ENCODE assay signal across 2 cellular contexts in the genomic region with DNA sequence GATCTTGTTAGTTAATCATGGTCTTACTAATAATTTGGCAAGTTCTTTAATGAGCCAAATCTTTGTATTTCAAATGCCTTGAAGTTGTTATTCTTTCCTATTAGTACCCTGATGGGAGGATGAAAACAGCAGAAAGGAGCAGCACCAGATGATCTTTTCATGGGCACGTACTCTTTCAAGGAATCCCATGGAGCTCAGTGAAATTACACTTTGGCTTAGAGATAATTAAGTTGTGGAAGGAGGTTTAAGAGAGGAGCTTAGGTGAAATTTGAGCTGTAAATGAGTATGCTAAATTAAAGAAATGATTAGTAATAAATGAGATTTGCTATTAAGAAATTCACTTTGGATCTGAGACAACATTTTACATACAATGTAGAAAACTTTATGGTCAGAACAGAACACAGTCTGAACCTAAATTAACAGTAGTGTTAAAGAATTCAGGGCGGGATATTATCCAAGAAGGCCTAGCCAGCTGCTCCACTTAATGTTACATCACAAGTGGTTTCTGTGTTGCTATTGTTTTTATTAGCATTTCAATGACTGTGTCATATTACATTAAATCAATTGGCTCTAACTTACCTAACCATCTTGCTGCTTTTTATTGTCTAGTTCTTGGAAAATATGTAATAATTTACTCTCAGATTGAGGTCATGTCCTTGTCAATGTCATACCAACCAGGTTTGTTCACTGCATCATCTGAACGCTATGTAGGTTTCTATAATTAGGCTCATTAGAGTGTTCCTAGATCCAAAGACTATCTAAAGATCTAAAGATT.
TF ChIP-seq lines count a peak whose summit lies in the region.

No MANE protein-coding gene starts in this region.

TF ChIP-seq in SK-N-SH treated with all-trans-retinoic acid at 6 μM for 48 hours, 23 proteins besides CTCF, POLR2A, EP300 and RAD21 (continued from another document):
- TF ChIP-seq, protein P1, sequence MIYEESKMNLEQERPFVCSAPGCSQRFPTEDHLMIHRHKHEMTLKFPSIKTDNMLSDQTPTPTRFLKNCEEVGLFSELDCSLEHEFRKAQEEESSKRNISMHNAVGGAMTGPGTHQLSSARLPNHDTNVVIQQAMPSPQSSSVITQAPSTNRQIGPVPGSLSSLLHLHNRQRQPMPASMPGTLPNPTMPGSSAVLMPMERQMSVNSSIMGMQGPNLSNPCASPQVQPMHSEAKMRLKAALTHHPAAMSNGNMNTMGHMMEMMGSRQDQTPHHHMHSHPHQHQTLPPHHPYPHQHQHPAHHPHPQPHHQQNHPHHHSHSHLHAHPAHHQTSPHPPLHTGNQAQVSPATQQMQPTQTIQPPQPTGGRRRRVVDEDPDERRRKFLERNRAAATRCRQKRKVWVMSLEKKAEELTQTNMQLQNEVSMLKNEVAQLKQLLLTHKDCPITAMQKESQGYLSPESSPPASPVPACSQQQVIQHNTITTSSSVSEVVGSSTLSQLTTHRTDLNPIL (CRISPR knock-in tag; IDR thresholded peaks at IDR 0.05; ENCODE audit: low read depth): 0 out of 2 replicates have a peak, but pooled peaks have one; percentile 40
- no peak for TF ChIP-seq BACH2 (CRISPR knock-in tag; IDR thresholded peaks at IDR 0.05; ENCODE audit: borderline replicate concordance)
- TF ChIP-seq, protein P2, sequence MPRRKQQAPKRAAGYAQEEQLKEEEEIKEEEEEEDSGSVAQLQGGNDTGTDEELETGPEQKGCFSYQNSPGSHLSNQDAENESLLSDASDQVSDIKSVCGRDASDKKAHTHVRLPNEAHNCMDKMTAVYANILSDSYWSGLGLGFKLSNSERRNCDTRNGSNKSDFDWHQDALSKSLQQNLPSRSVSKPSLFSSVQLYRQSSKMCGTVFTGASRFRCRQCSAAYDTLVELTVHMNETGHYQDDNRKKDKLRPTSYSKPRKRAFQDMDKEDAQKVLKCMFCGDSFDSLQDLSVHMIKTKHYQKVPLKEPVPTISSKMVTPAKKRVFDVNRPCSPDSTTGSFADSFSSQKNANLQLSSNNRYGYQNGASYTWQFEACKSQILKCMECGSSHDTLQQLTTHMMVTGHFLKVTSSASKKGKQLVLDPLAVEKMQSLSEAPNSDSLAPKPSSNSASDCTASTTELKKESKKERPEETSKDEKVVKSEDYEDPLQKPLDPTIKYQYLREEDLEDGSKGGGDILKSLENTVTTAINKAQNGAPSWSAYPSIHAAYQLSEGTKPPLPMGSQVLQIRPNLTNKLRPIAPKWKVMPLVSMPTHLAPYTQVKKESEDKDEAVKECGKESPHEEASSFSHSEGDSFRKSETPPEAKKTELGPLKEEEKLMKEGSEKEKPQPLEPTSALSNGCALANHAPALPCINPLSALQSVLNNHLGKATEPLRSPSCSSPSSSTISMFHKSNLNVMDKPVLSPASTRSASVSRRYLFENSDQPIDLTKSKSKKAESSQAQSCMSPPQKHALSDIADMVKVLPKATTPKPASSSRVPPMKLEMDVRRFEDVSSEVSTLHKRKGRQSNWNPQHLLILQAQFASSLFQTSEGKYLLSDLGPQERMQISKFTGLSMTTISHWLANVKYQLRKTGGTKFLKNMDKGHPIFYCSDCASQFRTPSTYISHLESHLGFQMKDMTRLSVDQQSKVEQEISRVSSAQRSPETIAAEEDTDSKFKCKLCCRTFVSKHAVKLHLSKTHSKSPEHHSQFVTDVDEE (CRISPR knock-in tag; IDR thresholded peaks at IDR 0.05): no peak

TF ChIP-seq in SK-N-SH, 30 proteins besides CTCF, POLR2A, EP300 and RAD21 (continued from another document):
- TF ChIP-seq FOXM1 (IDR thresholded peaks at IDR 0.05; ENCODE audit: low read depth) (no peak), RCOR1 (IDR thresholded peaks at IDR 0.05; ENCODE audit: low read length) (no peak)
- TF ChIP-seq, protein P3, sequence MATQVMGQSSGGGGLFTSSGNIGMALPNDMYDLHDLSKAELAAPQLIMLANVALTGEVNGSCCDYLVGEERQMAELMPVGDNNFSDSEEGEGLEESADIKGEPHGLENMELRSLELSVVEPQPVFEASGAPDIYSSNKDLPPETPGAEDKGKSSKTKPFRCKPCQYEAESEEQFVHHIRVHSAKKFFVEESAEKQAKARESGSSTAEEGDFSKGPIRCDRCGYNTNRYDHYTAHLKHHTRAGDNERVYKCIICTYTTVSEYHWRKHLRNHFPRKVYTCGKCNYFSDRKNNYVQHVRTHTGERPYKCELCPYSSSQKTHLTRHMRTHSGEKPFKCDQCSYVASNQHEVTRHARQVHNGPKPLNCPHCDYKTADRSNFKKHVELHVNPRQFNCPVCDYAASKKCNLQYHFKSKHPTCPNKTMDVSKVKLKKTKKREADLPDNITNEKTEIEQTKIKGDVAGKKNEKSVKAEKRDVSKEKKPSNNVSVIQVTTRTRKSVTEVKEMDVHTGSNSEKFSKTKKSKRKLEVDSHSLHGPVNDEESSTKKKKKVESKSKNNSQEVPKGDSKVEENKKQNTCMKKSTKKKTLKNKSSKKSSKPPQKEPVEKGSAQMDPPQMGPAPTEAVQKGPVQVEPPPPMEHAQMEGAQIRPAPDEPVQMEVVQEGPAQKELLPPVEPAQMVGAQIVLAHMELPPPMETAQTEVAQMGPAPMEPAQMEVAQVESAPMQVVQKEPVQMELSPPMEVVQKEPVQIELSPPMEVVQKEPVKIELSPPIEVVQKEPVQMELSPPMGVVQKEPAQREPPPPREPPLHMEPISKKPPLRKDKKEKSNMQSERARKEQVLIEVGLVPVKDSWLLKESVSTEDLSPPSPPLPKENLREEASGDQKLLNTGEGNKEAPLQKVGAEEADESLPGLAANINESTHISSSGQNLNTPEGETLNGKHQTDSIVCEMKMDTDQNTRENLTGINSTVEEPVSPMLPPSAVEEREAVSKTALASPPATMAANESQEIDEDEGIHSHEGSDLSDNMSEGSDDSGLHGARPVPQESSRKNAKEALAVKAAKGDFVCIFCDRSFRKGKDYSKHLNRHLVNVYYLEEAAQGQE (IDR thresholded peaks at IDR 0.05; ENCODE audit: low read depth, low read length): no peak
